Comparison of ENCODE assay signal across 8 cellular contexts in genomic region chr19:48633148-48634035, GRCh38. TPM values are rescaled to one million over a fixed set of nuclear protein-coding genes. Genes with fewer than 3 reads are reported as not detected.
DNase-seq lines count a peak whose midpoint lies in the region; ATAC-seq and TF ChIP-seq lines count a peak whose summit lies in the region.

No MANE protein-coding gene starts in this region.

- H3K36me3 Mint-ChIP-seq in activated naive CD4-positive, alpha-beta T cell treated with anti-CD3 and anti-CD28 coated beads, Interleukin-2, amount 50 U/mL, for 24 hours, result peaks cover 3% of the 10 kb centered on the region
- peaks cover 10% of the 10 kb centered on the region for H3K36me3 Mint-ChIP-seq in brain

- peak overlapping the region; percentile 14 to 39 for H3K9ac ChIP-seq in mucosa of rectum (ENCODE audit: low read depth in 1 of 2, low read length in 2 of 2)

- H3K9me3 Mint-ChIP-seq in activated naive CD4-positive, alpha-beta T cell treated with anti-CD3 and anti-CD28 coated beads, Interleukin-2, amount 50 U/mL, for 24 hours, result no peaks in the 10 kb centered on the region
- H3K9me3 Mint-ChIP-seq in brain, result no peaks in the 10 kb centered on the region

- peaks cover 39% of the 10 kb centered on the region for H3K4me1 Mint-ChIP-seq in activated naive CD4-positive, alpha-beta T cell treated with anti-CD3 and anti-CD28 coated beads, Interleukin-2, amount 50 U/mL, for 24 hours
- peaks cover 67% of the 10 kb centered on the region for H3K4me1 Mint-ChIP-seq in brain

- TF ChIP-seq CTCF in brain (conservative IDR thresholded peaks at IDR 0.05), result no peak

- no peaks in the 10 kb centered on the region for H3K9me3 ChIP-seq in mucosa of rectum (ENCODE audit: control insufficient read depth in 2 of 2, low read length in 2 of 2)

- no peaks in the 10 kb centered on the region for H3K27me3 Mint-ChIP-seq in activated naive CD4-positive, alpha-beta T cell treated with anti-CD3 and anti-CD28 coated beads, Interleukin-2, amount 50 U/mL, for 24 hours
- peaks cover 9% of the 10 kb centered on the region for H3K27me3 Mint-ChIP-seq in brain

- H3K27me3 ChIP-seq in mucosa of rectum (ENCODE audit: control insufficient read depth in 2 of 2, insufficient read depth in 2 of 2, low read length in 2 of 2), result no peaks in the 10 kb centered on the region

- peaks cover 39 to 52% of the 10 kb centered on the region in 2 donors for H3K4me1 ChIP-seq in mucosa of rectum (ENCODE audit: control insufficient read depth in 2 of 2, insufficient read depth in 2 of 2, low read length in 2 of 2)

- no peak for DNase-seq in activated naive CD4-positive, alpha-beta T cell treated with anti-CD3 and anti-CD28 coated beads, Interleukin-2, amount 50 U/mL, for 16 hours
- no peak for DNase-seq in stimulated activated CD8-positive, alpha-beta memory T cell treated with anti-CD3 and anti-CD28 coated beads, Interleukin-4, amount 100 ng/mL, for 48 hours
- DNase-seq in NCI-H146 (lab: John Stamatoyannopoulos, UW), result no peak

- H3K27ac ChIP-seq in mucosa of rectum (ENCODE audit: low read depth in 2 of 2, low read length in 2 of 2), result peak overlapping the region; percentile 97 to 98

- ATAC-seq in HG03095 (IDR thresholded peaks at IDR 0.05; ENCODE audit: unreplicated experiment) (no peak), HG02852 (IDR thresholded peaks at IDR 0.05; ENCODE audit: unreplicated experiment) (no peak)

- peak overlapping the region; percentile 44 to 75 for H3K4me3 ChIP-seq in mucosa of rectum (ENCODE audit: low read length in 2 of 2)

- H3K36me3 ChIP-seq in mucosa of rectum (ENCODE audit: control insufficient read depth in 2 of 2, insufficient read depth in 2 of 2, low read length in 2 of 2), result peaks cover 8 to 18% of the 10 kb centered on the region in 2 donors

- H3K27ac Mint-ChIP-seq in activated naive CD4-positive, alpha-beta T cell treated with anti-CD3 and anti-CD28 coated beads, Interleukin-2, amount 50 U/mL, for 24 hours, result peak overlapping the region; percentile 82
- H3K27ac Mint-ChIP-seq in brain, result peak overlapping the region in 3 of 5 experiments; percentile 78 to 99 (median 98)

- H3K4me3 Mint-ChIP-seq in activated naive CD4-positive, alpha-beta T cell treated with anti-CD3 and anti-CD28 coated beads, Interleukin-2, amount 50 U/mL, for 24 hours, result no peak overlapping the region
- H3K4me3 Mint-ChIP-seq in brain, result peak overlapping the region in 4 of 5 experiments; percentile 20 to 88 (median 86)

RNA-seq across cellular contexts. Expression of gene DBP, which starts 3.8 kb away (rescaled TPM):
- polyA plus RNA-seq in brain (ENCODE audit: insufficient read depth, low read depth, low replicate concordance), result 53.2 TPM

RNA-seq across cellular contexts. Expression of gene CA11, which starts 12.6 kb away (rescaled TPM):
- polyA plus RNA-seq in brain (ENCODE audit: insufficient read depth, low read depth, low replicate concordance), result 189 TPM

RNA-seq across cellular contexts. Expression of gene SPHK2, which starts 14.1 kb away (rescaled TPM):
- 45.7 TPM for polyA plus RNA-seq in brain (ENCODE audit: insufficient read depth, low read depth, low replicate concordance)

RNA-seq across cellular contexts. Expression of gene RPL18, which starts 14.4 kb away (rescaled TPM):
- 3,254 TPM for polyA plus RNA-seq in brain (ENCODE audit: insufficient read depth, low read depth, low replicate concordance)

RNA-seq across cellular contexts. Expression of gene FAM83E, which starts 18.5 kb away (rescaled TPM):
- 0.95 TPM for polyA plus RNA-seq in brain (ENCODE audit: insufficient read depth, low read depth, low replicate concordance)
